Comparison of ENCODE assay signal across 21 cellular contexts in the genomic region with DNA sequence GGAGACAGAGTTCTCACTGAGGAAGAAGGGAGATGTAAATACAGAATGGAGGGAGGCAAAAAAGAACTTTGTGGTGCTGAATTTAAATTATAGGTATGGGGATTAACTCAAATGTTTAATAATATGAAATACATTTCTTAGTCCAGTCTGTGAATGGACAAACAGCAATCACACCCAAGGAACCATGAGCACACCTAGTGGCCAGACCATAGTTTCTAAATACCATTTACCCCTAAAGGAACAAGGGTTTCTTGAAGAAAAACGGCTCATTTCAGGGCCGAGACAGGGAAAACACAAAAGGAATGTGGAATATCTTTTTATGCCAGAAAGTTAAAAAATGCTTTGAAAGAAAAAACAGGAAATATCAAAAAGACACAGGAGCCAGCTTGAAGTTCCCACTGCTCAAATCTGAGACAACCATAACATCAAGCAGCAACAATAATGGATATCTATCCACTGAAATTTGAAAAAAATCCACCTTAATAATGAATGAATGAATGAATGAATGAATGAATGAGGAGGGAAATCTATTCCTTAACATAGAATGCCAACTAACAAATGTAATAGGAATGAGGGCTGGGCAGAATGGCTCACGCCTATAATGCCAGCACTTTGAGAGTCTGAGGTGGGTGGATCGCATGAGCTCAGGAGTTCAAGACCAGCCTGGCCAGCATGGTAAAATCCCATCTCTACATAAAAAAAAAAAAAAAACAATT. TPM values are rescaled to one million over a fixed set of nuclear protein-coding genes. Genes with fewer than 3 reads are reported as not detected.
DNase-seq lines count a peak whose midpoint lies in the region; FAIRE-seq and TF ChIP-seq lines count a peak whose summit lies in the region.
"Had no signal": no experiment of that assay in that cellular context is flagged by ENCODE, and none has a peak within 500 bp of the region (broad histone marks: within the 10 kb centered on the region; RNA-seq: fewer than 3 reads in every experiment).

No MANE protein-coding gene starts in this region.

- H3K4me3 ChIP-seq in Loucy (ENCODE audit: low read length, poor library complexity, severe bottlenecking) = no peak overlapping the region
- H3K4me3 ChIP-seq in cardiac fibroblast (replicated peaks in 1 of 2; ENCODE audit: low read depth in 2 of 2, low read length in 2 of 2) = no peak overlapping the region
- no peak overlapping the region for H3K4me3 ChIP-seq in small intestine (ENCODE audit: low read depth in 1 of 2, low read length in 2 of 2)
- H3K4me3 ChIP-seq: BLaER1 treated with 17β-estradiol and CSF1 and Interleukin-3, amounts not matched to agents 10 nM and 100 nM; cardiac muscle cell; SK-N-MC; uterus had no signal

- peaks cover 17% of the 10 kb centered on the region; the same call in 1 of the 2 replicates for H3K36me3 ChIP-seq in Loucy (ENCODE audit: insufficient read depth, low read length)
- peaks cover 0 to 2% of the 10 kb centered on the region in 2 donors for H3K36me3 ChIP-seq in small intestine (ENCODE audit: control insufficient read depth in 2 of 2, insufficient read depth in 2 of 2, low read length in 2 of 2)
- H3K36me3 ChIP-seq: cardiac muscle cell, uterus had no signal

- H3K27me3 Mint-ChIP-seq in osteocyte (ENCODE audit: unreplicated experiment) = no peaks in the 10 kb centered on the region
- H3K27me3 Mint-ChIP-seq in activated naive CD4-positive, alpha-beta T cell treated with anti-CD3 and anti-CD28 coated beads for 36 hours (ENCODE audit: low read depth) = no peaks in the 10 kb centered on the region
- H3K27me3 Mint-ChIP-seq: activated naive CD8-positive, alpha-beta T cell treated with anti-CD3 and anti-CD28 coated beads for 36 hours had no signal

- no peak overlapping the region for H3K9ac ChIP-seq in Loucy (ENCODE audit: low read depth, low read length, poor library complexity, severe bottlenecking)
- H3K9ac ChIP-seq: BLaER1 treated with 17β-estradiol and CSF1 and Interleukin-3, amounts not matched to agents 10 nM and 100 nM had no signal

- H3K9me3 Mint-ChIP-seq in osteocyte (ENCODE audit: unreplicated experiment) = peaks cover 8% of the 10 kb centered on the region
- peaks cover under 1% of the 10 kb centered on the region for H3K9me3 Mint-ChIP-seq in activated naive CD4-positive, alpha-beta T cell treated with anti-CD3 and anti-CD28 coated beads for 36 hours

- FAIRE-seq in D721Med (lab: Jason Lieb, UNC) (peak; percentile 48), small intestine (lab: Jason Lieb, UNC) (no peak)
- FAIRE-seq: GM18507 had no signal

- no peaks in the 10 kb centered on the region for H3F3A ChIP-seq in Loucy (ENCODE audit: low read depth)

- H3K27me3 ChIP-seq in Loucy (ENCODE audit: insufficient read depth, low read length, poor library complexity, severe bottlenecking) (no peaks in the 10 kb centered on the region), small intestine (ENCODE audit: control insufficient read depth in 2 of 2, insufficient read depth in 2 of 2, low read length in 2 of 2) (no peaks in the 10 kb centered on the region)
- H3K27me3 ChIP-seq: BLaER1 treated with 17β-estradiol and CSF1 and Interleukin-3, amounts not matched to agents 10 nM and 100 nM; cardiac muscle cell; uterus had no signal

- H3K36me3 Mint-ChIP-seq in osteocyte (ENCODE audit: unreplicated experiment) = peaks cover 22% of the 10 kb centered on the region
- peaks cover 31% of the 10 kb centered on the region for H3K36me3 Mint-ChIP-seq in activated naive CD4-positive, alpha-beta T cell treated with anti-CD3 and anti-CD28 coated beads for 36 hours (ENCODE audit: low read depth)

- peaks cover 40% of the 10 kb centered on the region for H4K20me1 ChIP-seq in Loucy (ENCODE audit: insufficient read depth, low read length, poor library complexity, severe bottlenecking)

- WGBS in small intestine, 3 donors = 95 to 100% (median 96%) methylated on average over 4 of the region's 4 CpGs

- H3K27ac Mint-ChIP-seq in osteocyte (ENCODE audit: unreplicated experiment) = no peak overlapping the region
- no peak overlapping the region for H3K27ac Mint-ChIP-seq in activated naive CD4-positive, alpha-beta T cell treated with anti-CD3 and anti-CD28 coated beads for 36 hours
- H3K27ac Mint-ChIP-seq: activated naive CD8-positive, alpha-beta T cell treated with anti-CD3 and anti-CD28 coated beads for 36 hours had no signal

- CTCF ChIA-PET in activated naive CD4-positive, alpha-beta T cell treated with anti-CD3 and anti-CD28 coated beads for 36 hours (lab: Charles Lee) = interaction anchor here (0.6 kb wide), 1 partner anchor 14 kb away, joined by 3 read pairs; no protein-coding TSS in a partner anchor

- H2AFZ ChIP-seq in Loucy (ENCODE audit: low read length) = no peak overlapping the region

- no peak overlapping the region for H3K4me2 ChIP-seq in Loucy (ENCODE audit: low read depth, low read length, poor library complexity, severe bottlenecking)
- H3K4me2 ChIP-seq: BLaER1 treated with 17β-estradiol and CSF1 and Interleukin-3, amounts not matched to agents 10 nM and 100 nM had no signal

- no peak overlapping the region for H3K4me3 Mint-ChIP-seq in osteocyte (ENCODE audit: unreplicated experiment)
- no peak overlapping the region for H3K4me3 Mint-ChIP-seq in activated naive CD4-positive, alpha-beta T cell treated with anti-CD3 and anti-CD28 coated beads for 36 hours
- H3K4me3 Mint-ChIP-seq: activated naive CD8-positive, alpha-beta T cell treated with anti-CD3 and anti-CD28 coated beads for 36 hours had no signal

- H3K4me1 Mint-ChIP-seq in osteocyte (ENCODE audit: unreplicated experiment) = peaks cover 20% of the 10 kb centered on the region
- H3K4me1 Mint-ChIP-seq in activated naive CD4-positive, alpha-beta T cell treated with anti-CD3 and anti-CD28 coated beads for 36 hours (ENCODE audit: low read depth) = peaks cover 56% of the 10 kb centered on the region

- H3K9me2 ChIP-seq in Loucy (replicated peaks; ENCODE audit: low read depth, low read length) = no peaks in the 10 kb centered on the region

- H3K4me1 ChIP-seq in Loucy (ENCODE audit: insufficient read depth, low read length, poor library complexity, severe bottlenecking) (peaks cover 13% of the 10 kb centered on the region), small intestine (ENCODE audit: control insufficient read depth in 2 of 2, insufficient read depth in 1 of 2, low read depth in 1 of 2, low read length in 1 of 2) (no peaks in the 10 kb centered on the region)
- H3K4me1 ChIP-seq: uterus had no signal

- TF ChIP-seq CTCF in D721Med (IDR thresholded peaks at IDR 0.05; ENCODE audit: insufficient read depth, missing control alignments) = no peak
- peak; percentile 56 for TF ChIP-seq CTCF in Loucy (conservative IDR thresholded peaks at IDR 0.05; ENCODE audit: low read length)
- TF ChIP-seq CTCF in cardiac fibroblast (IDR thresholded peaks at IDR 0.05; ENCODE audit: low read depth, low read length) = peak; percentile 12
- TF ChIP-seq CTCF in osteocyte (IDR thresholded peaks at IDR 0.05) = peak; percentile 19

- no peak for DNase-seq in D721Med (ENCODE audit: insufficient read length, low spot score)
- DNase-seq in cardiac fibroblast (ENCODE audit: low read depth in 2 of 2) = no peak
- no peak for DNase-seq in osteocyte (ENCODE audit: extremely low spot score, unreplicated experiment)
- DNase-seq in activated naive CD4-positive, alpha-beta T cell treated with anti-CD3 and anti-CD28 coated beads for 36 hours = no peak
- no peak for DNase-seq in stimulated activated CD4-positive, alpha-beta T cell treated with anti-CD3 and anti-CD28 coated beads, Interleukin-1b, Interleukin-23, amount 100 ng/mL, for 48 hours
- DNase-seq in small intestine = no peak
- DNase-seq: activated CD4-positive, CD25-positive, alpha-beta regulatory T cell treated with anti-CD3 and anti-CD28 coated beads, Interleukin-2, amount 50 U/mL, for 72 hours; activated naive CD8-positive, alpha-beta T cell treated with anti-CD3 and anti-CD28 coated beads for 36 hours; DMS53; H7; islet precursor cell; NCI-H1105 treated with DMSO at 0.1 percent for 48 hours; NCI-H69; stimulated activated CD4-positive, alpha-beta T cell treated with anti-CD3 and anti-CD28 coated beads, Interleukin-4, amount 100 ng/mL, for 24 hours; uterus had no signal

- intact Hi-C loops in activated naive CD4-positive, alpha-beta T cell treated with anti-CD3 and anti-CD28 coated beads for 36 hours (cut with micrococcal nuclease) = no loop called here

- H3K9me3 ChIP-seq in Loucy (ENCODE audit: insufficient read depth, low read depth, low read length) (peaks cover 4% of the 10 kb centered on the region; the same call in 1 of the 2 replicates), small intestine (ENCODE audit: control insufficient read depth, low read depth) (no peaks in the 10 kb centered on the region)
- H3K9me3 ChIP-seq: uterus had no signal

- no peak overlapping the region for H3K27ac ChIP-seq in small intestine (ENCODE audit: low read depth in 1 of 2, low read length in 1 of 2)
- H3K27ac ChIP-seq: BLaER1 treated with 17β-estradiol and CSF1 and Interleukin-3, amounts not matched to agents 10 nM and 100 nM; cardiac muscle cell; HL-60; SK-N-MC; uterus had no signal

- H3K79me2 ChIP-seq in Loucy (ENCODE audit: insufficient read depth, low read length) = peaks cover 77% of the 10 kb centered on the region

RNA-seq across cellular contexts. Expression of gene IPMK, which starts 8.6 kb away (rescaled TPM):
- 5.3 and 5.9 TPM in 2 replicates for total RNA-seq in osteocyte
- total RNA-seq in activated naive CD4-positive, alpha-beta T cell treated with anti-CD3 and anti-CD28 coated beads for 36 hours = 1 to 10 TPM; 5.6 TPM
- polyA plus RNA-seq in small intestine = 10 to 100 TPM in 1 of 3 donors, 1 to 10 TPM in 2; 4.9 to 10.5 (median 9.7) TPM

RNA-seq across cellular contexts. Expression of gene CISD1, which starts 9.8 kb away (rescaled TPM):
- total RNA-seq in osteocyte = 29.9 and 30.5 TPM in 2 replicates
- 10 to 100 TPM; 52.7 to 55.0 TPM for total RNA-seq in activated naive CD4-positive, alpha-beta T cell treated with anti-CD3 and anti-CD28 coated beads for 36 hours
- polyA plus RNA-seq in small intestine = 100 to 1,000 TPM in 2 of 3 donors, 10 to 100 TPM in 1; 69.2 to 167 (median 147) TPM
